In genomic region chr5:111447822-111448221, GRCh38 we compare ENCODE assay signal across 17 cellular contexts.
A peak's percentile ranks its signal among the peaks of the same experiment; 100 is the strongest.
DNase-seq lines count a peak whose midpoint lies in the region; FAIRE-seq and TF ChIP-seq lines count a peak whose summit lies in the region.
"Had no signal": no experiment of that assay in that cellular context is flagged by ENCODE, and none has a peak within 500 bp of the region (broad histone marks: within the 10 kb centered on the region; RNA-seq: fewer than 3 reads in every experiment).

No MANE protein-coding gene starts in this region.

- H3K4me1 Mint-ChIP-seq in activated T-cell treated with anti-CD3 and anti-CD28 coated beads, Interleukin-2, amount 50 U/mL, for 24 hours (ENCODE audit: low read depth) = peaks cover 19% of the 10 kb centered on the region
- H3K4me1 Mint-ChIP-seq in neural progenitor cell = peaks cover 19% of the 10 kb centered on the region
- H3K4me1 Mint-ChIP-seq in activated T-helper 1 cell treated with anti-CD3 and anti-CD28 coated beads, Interleukin-12 subunit alpha, Interleukin-12 subunit beta, Interleukin-2, Interleukin-4 antibody, amounts not matched to agents 30 ng/mL and 10 ng/mL and 1 ng/mL, durations not matched to agents 14 hours and 24 hours and 36 hours (ENCODE audit: low read depth) = peaks cover 4% of the 10 kb centered on the region
- H3K4me1 Mint-ChIP-seq: memory B cell, neural crest cell had no signal

- peak overlapping the region; percentile 83 for H3K27ac ChIP-seq in neural progenitor cell
- H3K27ac ChIP-seq: HL-60 had no signal

- H4K20me1 ChIP-seq in neural progenitor cell (ENCODE audit: low read depth) = no peaks in the 10 kb centered on the region

- no peaks in the 10 kb centered on the region for H3K27me3 ChIP-seq in neural progenitor cell

- peak overlapping the region; percentile 69 for H3K4me2 ChIP-seq in neural progenitor cell

- no peaks in the 10 kb centered on the region for H3K9me3 Mint-ChIP-seq in activated T-cell treated with anti-CD3 and anti-CD28 coated beads, Interleukin-2, amount 50 U/mL, for 24 hours
- H3K9me3 Mint-ChIP-seq in neural progenitor cell = peaks cover 11% of the 10 kb centered on the region
- H3K9me3 Mint-ChIP-seq in activated T-helper 1 cell treated with anti-CD3 and anti-CD28 coated beads, Interleukin-12 subunit alpha, Interleukin-12 subunit beta, Interleukin-2, Interleukin-4 antibody, amounts not matched to agents 30 ng/mL and 10 ng/mL and 1 ng/mL, durations not matched to agents 14 hours and 24 hours and 36 hours = no peaks in the 10 kb centered on the region
- H3K9me3 Mint-ChIP-seq: memory B cell; neural crest cell; T-helper 1 cell treated with Interleukin-12 subunit alpha and Interleukin-12 subunit beta and Interleukin-4 antibody, amounts not matched to agents 30 μg/mL and 1 μg/mL, for 36 hours had no signal

- intact Hi-C loops in activated T-helper 1 cell treated with anti-CD3 and anti-CD28 coated beads, Interleukin-12 subunit alpha, Interleukin-12 subunit beta, Interleukin-2, Interleukin-4 antibody, amounts not matched to agents 30 ng/mL and 10 ng/mL and 1 ng/mL, durations not matched to agents 14 hours and 24 hours and 36 hours (cut with micrococcal nuclease) = no loop called here

- H3K27ac Mint-ChIP-seq in activated T-cell treated with anti-CD3 and anti-CD28 coated beads, Interleukin-2, amount 50 U/mL, for 24 hours = peak overlapping the region; percentile 23
- peak overlapping the region; percentile 53 for H3K27ac Mint-ChIP-seq in neural progenitor cell
- no peak overlapping the region for H3K27ac Mint-ChIP-seq in activated T-helper 1 cell treated with anti-CD3 and anti-CD28 coated beads, Interleukin-12 subunit alpha, Interleukin-12 subunit beta, Interleukin-2, Interleukin-4 antibody, amounts not matched to agents 30 ng/mL and 10 ng/mL and 1 ng/mL, durations not matched to agents 14 hours and 24 hours and 36 hours
- H3K27ac Mint-ChIP-seq: memory B cell; T-helper 1 cell treated with Interleukin-12 subunit alpha and Interleukin-12 subunit beta and Interleukin-4 antibody, amounts not matched to agents 30 μg/mL and 1 μg/mL, for 36 hours had no signal

- peaks cover 71% of the 10 kb centered on the region for H3K36me3 Mint-ChIP-seq in activated T-cell treated with anti-CD3 and anti-CD28 coated beads, Interleukin-2, amount 50 U/mL, for 24 hours (ENCODE audit: low read depth)
- peaks cover 9% of the 10 kb centered on the region for H3K36me3 Mint-ChIP-seq in neural progenitor cell
- H3K36me3 Mint-ChIP-seq in activated T-helper 1 cell treated with anti-CD3 and anti-CD28 coated beads, Interleukin-12 subunit alpha, Interleukin-12 subunit beta, Interleukin-2, Interleukin-4 antibody, amounts not matched to agents 30 ng/mL and 10 ng/mL and 1 ng/mL, durations not matched to agents 14 hours and 24 hours and 36 hours (ENCODE audit: low read depth) = peaks cover 25% of the 10 kb centered on the region
- H3K36me3 Mint-ChIP-seq: memory B cell had no signal

- no peaks in the 10 kb centered on the region for H3K9me3 ChIP-seq in neural progenitor cell (ENCODE audit: low read depth)

- FAIRE-seq in HTR-8/SVneo (lab: Jason Lieb, UNC) = no peak
- FAIRE-seq: islet of Langerhans had no signal

- DNase-seq in activated T-cell treated with anti-CD3 and anti-CD28 coated beads, Interleukin-2, amount 50 U/mL, for 24 hours = no peak
- no peak for DNase-seq in activated T-cell treated with anti-CD3 and anti-CD28 coated beads for 4 hours
- peak; percentile 24 to 84 (median 84) for DNase-seq in NCI-H1417 (lab: John Stamatoyannopoulos, UW)
- DNase-seq in NCI-H748 treated with DMSO at 0.1 percent for 48 hours (lab: John Stamatoyannopoulos, UW) = peak; percentile 51
- peak; percentile 48 for DNase-seq in neural progenitor cell (ENCODE audit: low spot score)
- DNase-seq in superior temporal gyrus (ENCODE audit: extremely low spot score) = no peak
- no peak for DNase-seq in HTR-8/SVneo (ENCODE audit: insufficient read length, low spot score)
- no peak for DNase-seq in activated T-helper 1 cell treated with anti-CD3 and anti-CD28 coated beads, Interleukin-12 subunit alpha, Interleukin-12 subunit beta, Interleukin-2, Interleukin-4 antibody, amounts not matched to agents 30 ng/mL and 10 ng/mL and 1 ng/mL, durations not matched to agents 14 hours and 24 hours and 36 hours (ENCODE audit: low spot score)
- DNase-seq: activated CD4-positive, CD25-positive, alpha-beta regulatory T cell; activated gamma-delta T cell; cortex of kidney; NCI-H446 treated with DMSO at 0.1 percent for 48 hours had no signal

- peaks cover 23% of the 10 kb centered on the region for H3K4me1 ChIP-seq in neural progenitor cell

- H2AFZ ChIP-seq in neural progenitor cell (replicated peaks) = no peak overlapping the region

- H3K27me3 Mint-ChIP-seq in activated T-cell treated with anti-CD3 and anti-CD28 coated beads, Interleukin-2, amount 50 U/mL, for 24 hours = no peaks in the 10 kb centered on the region
- no peaks in the 10 kb centered on the region for H3K27me3 Mint-ChIP-seq in neural progenitor cell (ENCODE audit: insufficient read depth, low read depth)
- H3K27me3 Mint-ChIP-seq in activated T-helper 1 cell treated with anti-CD3 and anti-CD28 coated beads, Interleukin-12 subunit alpha, Interleukin-12 subunit beta, Interleukin-2, Interleukin-4 antibody, amounts not matched to agents 30 ng/mL and 10 ng/mL and 1 ng/mL, durations not matched to agents 14 hours and 24 hours and 36 hours (ENCODE audit: insufficient read depth) = no peaks in the 10 kb centered on the region
- H3K27me3 Mint-ChIP-seq: memory B cell had no signal

- H3K4me3 Mint-ChIP-seq in activated T-cell treated with anti-CD3 and anti-CD28 coated beads, Interleukin-2, amount 50 U/mL, for 24 hours = no peak overlapping the region
- H3K4me3 Mint-ChIP-seq in neural progenitor cell = peak overlapping the region; percentile 18
- no peak overlapping the region for H3K4me3 Mint-ChIP-seq in activated T-helper 1 cell treated with anti-CD3 and anti-CD28 coated beads, Interleukin-12 subunit alpha, Interleukin-12 subunit beta, Interleukin-2, Interleukin-4 antibody, amounts not matched to agents 30 ng/mL and 10 ng/mL and 1 ng/mL, durations not matched to agents 14 hours and 24 hours and 36 hours
- H3K4me3 Mint-ChIP-seq: memory B cell; neural crest cell; T-helper 1 cell treated with Interleukin-12 subunit alpha and Interleukin-12 subunit beta and Interleukin-4 antibody, amounts not matched to agents 30 μg/mL and 1 μg/mL, for 36 hours had no signal

- no peak for TF ChIP-seq CTCF in neural progenitor cell (IDR thresholded peaks at IDR 0.05)

- H3K4me3 ChIP-seq in neural progenitor cell = peak overlapping the region; percentile 19

- no peaks in the 10 kb centered on the region for H3K36me3 ChIP-seq in neural progenitor cell

- no peak overlapping the region for H3K9ac ChIP-seq in neural progenitor cell

- H3K79me2 ChIP-seq in neural progenitor cell (ENCODE audit: low read depth) = no peaks in the 10 kb centered on the region

- H3F3A ChIP-seq in neural progenitor cell (ENCODE audit: low read depth) = peaks cover 10% of the 10 kb centered on the region

Comparison
In these comparisons a context has a peak if more than half of its experiments do, and no peak if none do; other contexts are left out.
1. DNase-seq: peak in NCI-H1417 (3 of 3), NCI-H748 treated with DMSO at 0.1 percent for 48 hours (single experiment) and neural progenitor cell (single experiment); none in activated T-cell treated with anti-CD3 and anti-CD28 coated beads, Interleukin-2, amount 50 U/mL, for 24 hours (single experiment), activated T-cell treated with anti-CD3 and anti-CD28 coated beads for 4 hours (single experiment), superior temporal gyrus (single experiment), HTR-8/SVneo (single experiment) and activated T-helper 1 cell treated with anti-CD3 and anti-CD28 coated beads, Interleukin-12 subunit alpha, Interleukin-12 subunit beta, Interleukin-2, Interleukin-4 antibody, amounts not matched to agents 30 ng/mL and 10 ng/mL and 1 ng/mL, durations not matched to agents 14 hours and 24 hours and 36 hours (single experiment).